7 cellular contexts compared by ENCODE assay signal in the genomic region with DNA sequence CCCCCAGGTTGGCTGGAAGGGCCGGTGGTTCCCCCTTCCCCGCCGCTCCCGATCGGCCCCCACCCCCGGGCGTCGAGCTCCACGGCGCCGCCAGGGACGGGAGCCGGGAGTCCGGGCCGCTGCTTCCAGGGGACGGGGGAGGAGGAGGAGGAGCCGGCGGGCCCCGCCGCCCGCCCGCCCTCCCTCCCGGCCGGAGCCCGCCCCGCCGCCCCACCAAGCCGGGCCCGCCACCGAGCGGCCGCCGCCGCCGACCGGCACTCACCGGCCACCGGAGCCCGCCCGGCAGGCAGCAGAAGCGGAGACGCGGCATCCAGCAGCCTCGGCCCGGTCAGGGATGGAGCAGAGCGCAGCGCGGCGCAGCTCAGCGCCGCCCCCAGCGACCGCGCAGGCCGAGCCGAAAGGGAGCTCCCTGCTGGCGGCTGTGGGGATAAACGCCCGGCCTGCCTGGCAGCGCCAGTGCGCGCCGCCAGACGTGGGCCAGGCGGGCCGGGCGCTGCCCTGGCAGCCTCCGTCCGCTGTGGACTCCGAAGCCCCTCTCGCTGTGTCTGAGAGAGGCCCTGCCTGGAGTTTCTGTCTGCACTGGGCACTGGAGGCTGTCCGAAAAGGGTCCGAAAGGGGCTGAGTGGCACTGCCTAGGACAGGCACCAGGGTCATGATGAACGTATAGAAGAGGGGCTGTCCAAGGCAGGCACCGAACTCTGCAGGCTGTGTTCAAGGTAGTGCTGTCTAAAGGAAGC. TPM values are rescaled to one million over a fixed set of nuclear protein-coding genes. Genes with fewer than 3 reads are reported as not detected.
A peak's percentile ranks its signal among the peaks of the same experiment; 100 is the strongest.
DNase-seq lines count a peak whose midpoint lies in the region; ATAC-seq, FAIRE-seq and TF ChIP-seq lines count a peak whose summit lies in the region.

MYO18A (minus strand) TSS at position 348 of the 737 bp plus-strand sequence. CDS start 13,458 bp downstream, outside the sequence.

- 1 to 3% (median 2%) methylated on average over 42 to 75 of the region's 75 CpGs for WGBS in spleen, 5 donors

- peaks cover 23 to 58% (median 44%) of the 10 kb centered on the region in 6 donors for H3K4me1 ChIP-seq in spleen

- peaks cover 13% of the 10 kb centered on the region for H3K9me3 Mint-ChIP-seq in WTC11
- no peaks in the 10 kb centered on the region for H3K9me3 Mint-ChIP-seq in immature natural killer cell

- ATAC-seq in GM18505 (IDR thresholded peaks at IDR 0.05; ENCODE audit: unreplicated experiment) (peak; percentile 77), HG02938 (IDR thresholded peaks at IDR 0.05; ENCODE audit: unreplicated experiment) (peak; percentile 63), WTC11 (peak; percentile 63)

- peak; percentile 74 for TF ChIP-seq CTCF in WTC11 (IDR thresholded peaks at IDR 0.05)
- TF ChIP-seq CTCF in bronchial epithelial cell (IDR thresholded peaks at IDR 0.05; ENCODE audit: insufficient read depth, low read length, severe bottlenecking), result peak; percentile 94
- TF ChIP-seq CTCF in spleen (IDR thresholded peaks at IDR 0.05 in 8 of 11, conservative IDR thresholded peaks at IDR 0.05 in 3 of 11), result peak; percentile 77 to 96 (median 92)

- POLR2A ChIA-PET in WTC11 (lab: Charles Lee), result interaction anchor here (0.6 to 4.0 kb wide), 6 partner anchors 14 to 1625 kb away, joined by 3 to 29 read pairs (median 4); no protein-coding TSS in a partner anchor

- H3K4me3 Mint-ChIP-seq in WTC11 (peak within 1 kb of the TSS; percentile 81), immature natural killer cell (peak within 1 kb of the TSS; percentile 67 to 79 (median 71))

- no peak for FAIRE-seq in bronchial epithelial cell (lab: Jason Lieb, UNC)

- intact Hi-C loops in spleen (cut with DNase I; ENCODE audit: low total_unique reads), result no loop called here

- no peaks in the 10 kb centered on the region for H3K36me3 Mint-ChIP-seq in WTC11
- H3K36me3 Mint-ChIP-seq in immature natural killer cell, result peaks cover 0 to 3% (median 0%) of the 10 kb centered on the region in 3 donors

- peak; percentile 49 for DNase-seq in NCI-H2107 treated with DMSO at 0.1 percent for 48 hours (lab: John Stamatoyannopoulos, UW; ENCODE audit: unreplicated experiment)
- peak; percentile 85 for DNase-seq in WTC11 (ENCODE audit: low spot score)
- DNase-seq in bronchial epithelial cell (ENCODE audit: low read depth), result peak; percentile 58
- DNase-seq in immature natural killer cell, result peak; percentile 71 to 78 (median 77)
- peak; percentile 96 for DNase-seq in spleen

- peaks cover 18% of the 10 kb centered on the region for H3K27me3 Mint-ChIP-seq in WTC11 (ENCODE audit: low read depth)
- H3K27me3 Mint-ChIP-seq in immature natural killer cell (ENCODE audit: low read depth in 3 of 3), result peaks cover 0 to 10% (median 3%) of the 10 kb centered on the region in 3 donors

- H3K27me3 ChIP-seq in bronchial epithelial cell (ENCODE audit: control insufficient read depth, insufficient read depth, low read length) (no peaks in the 10 kb centered on the region), spleen (replicated peaks in 1 of 7) (peaks cover 0 to 24% (median 0%) of the 10 kb centered on the region in 7 donors)

- no peaks in the 10 kb centered on the region for H3K9me3 ChIP-seq in spleen

- peak within 1 kb of the TSS; percentile 93 for H3K27ac Mint-ChIP-seq in WTC11
- peak within 1 kb of the TSS in 3 of 6 donors; percentile 7 to 69 (median 28) for H3K27ac Mint-ChIP-seq in immature natural killer cell

- CTCF ChIA-PET in WTC11 (lab: Charles Lee), result interaction anchor here (0.6 to 10.2 kb wide), 56 partner anchors 8 to 759 kb away, joined by 3 to 464 read pairs (median 5); partner anchors contain the start of genes ABHD15, NUFIP2, PIPOX and SEZ6

- H3K36me3 ChIP-seq in bronchial epithelial cell (ENCODE audit: control insufficient read depth, insufficient read depth, low read length) (no peaks in the 10 kb centered on the region), spleen (no peaks in the 10 kb centered on the region)

- H3K4me1 Mint-ChIP-seq in WTC11, result peaks cover 32% of the 10 kb centered on the region
- peaks cover 13 to 16% of the 10 kb centered on the region in 2 donors for H3K4me1 Mint-ChIP-seq in immature natural killer cell

- TF ChIP-seq POLR2A in GM18505 (IDR thresholded peaks at IDR 0.05; ENCODE audit: borderline replicate concordance, extremely low read depth, insufficient read depth, insufficient read length) (peak; percentile 35), spleen (IDR thresholded peaks at IDR 0.05) (no peak)

- peak within 1 kb of the TSS; percentile 56 for H3K4me3 ChIP-seq in bronchial epithelial cell (ENCODE audit: low read depth, low read length)
- H3K4me3 ChIP-seq in spleen, result peak within 1 kb of the TSS; percentile 30 to 77 (median 44)

- H3K27ac ChIP-seq in spleen, result peak within 1 kb of the TSS; percentile 70 to 88 (median 78)

TF ChIP-seq in WTC11, 78 proteins besides CTCF, POLR2A, EP300 and RAD21:
- TF ChIP-seq JUN (CRISPR knock-in tag; IDR thresholded peaks at IDR 0.05) (no peak), ZNF416 (CRISPR knock-in tag; IDR thresholded peaks at IDR 0.05) (no peak), HMGXB4 (CRISPR knock-in tag; IDR thresholded peaks at IDR 0.05) (peak; percentile 97), CREM (CRISPR knock-in tag; IDR thresholded peaks at IDR 0.05) (0 out of 2 replicates have a peak, but pooled peaks have one; percentile 27), ETV6 (CRISPR knock-in tag; IDR thresholded peaks at IDR 0.05) (peak; percentile 32; the same call in 1 of the 2 replicates), FOXK1 (CRISPR knock-in tag; IDR thresholded peaks at IDR 0.05) (peak; percentile 20; the same call in 1 of the 2 replicates), ZNF317 (CRISPR knock-in tag; IDR thresholded peaks at IDR 0.05; ENCODE audit: borderline replicate concordance, low read depth) (no peak)
- TF ChIP-seq, protein P1, sequence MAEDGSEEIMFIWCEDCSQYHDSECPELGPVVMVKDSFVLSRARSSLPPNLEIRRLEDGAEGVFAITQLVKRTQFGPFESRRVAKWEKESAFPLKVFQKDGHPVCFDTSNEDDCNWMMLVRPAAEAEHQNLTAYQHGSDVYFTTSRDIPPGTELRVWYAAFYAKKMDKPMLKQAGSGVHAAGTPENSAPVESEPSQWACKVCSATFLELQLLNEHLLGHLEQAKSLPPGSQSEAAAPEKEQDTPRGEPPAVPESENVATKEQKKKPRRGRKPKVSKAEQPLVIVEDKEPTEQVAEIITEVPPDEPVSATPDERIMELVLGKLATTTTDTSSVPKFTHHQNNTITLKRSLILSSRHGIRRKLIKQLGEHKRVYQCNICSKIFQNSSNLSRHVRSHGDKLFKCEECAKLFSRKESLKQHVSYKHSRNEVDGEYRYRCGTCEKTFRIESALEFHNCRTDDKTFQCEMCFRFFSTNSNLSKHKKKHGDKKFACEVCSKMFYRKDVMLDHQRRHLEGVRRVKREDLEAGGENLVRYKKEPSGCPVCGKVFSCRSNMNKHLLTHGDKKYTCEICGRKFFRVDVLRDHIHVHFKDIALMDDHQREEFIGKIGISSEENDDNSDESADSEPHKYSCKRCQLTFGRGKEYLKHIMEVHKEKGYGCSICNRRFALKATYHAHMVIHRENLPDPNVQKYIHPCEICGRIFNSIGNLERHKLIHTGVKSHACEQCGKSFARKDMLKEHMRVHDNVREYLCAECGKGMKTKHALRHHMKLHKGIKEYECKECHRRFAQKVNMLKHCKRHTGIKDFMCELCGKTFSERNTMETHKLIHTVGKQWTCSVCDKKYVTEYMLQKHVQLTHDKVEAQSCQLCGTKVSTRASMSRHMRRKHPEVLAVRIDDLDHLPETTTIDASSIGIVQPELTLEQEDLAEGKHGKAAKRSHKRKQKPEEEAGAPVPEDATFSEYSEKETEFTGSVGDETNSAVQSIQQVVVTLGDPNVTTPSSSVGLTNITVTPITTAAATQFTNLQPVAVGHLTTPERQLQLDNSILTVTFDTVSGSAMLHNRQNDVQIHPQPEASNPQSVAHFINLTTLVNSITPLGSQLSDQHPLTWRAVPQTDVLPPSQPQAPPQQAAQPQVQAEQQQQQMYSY (CRISPR knock-in tag; IDR thresholded peaks at IDR 0.05), result peak; percentile 66; the same call in 1 of the 2 replicates
- TF ChIP-seq, protein P2, sequence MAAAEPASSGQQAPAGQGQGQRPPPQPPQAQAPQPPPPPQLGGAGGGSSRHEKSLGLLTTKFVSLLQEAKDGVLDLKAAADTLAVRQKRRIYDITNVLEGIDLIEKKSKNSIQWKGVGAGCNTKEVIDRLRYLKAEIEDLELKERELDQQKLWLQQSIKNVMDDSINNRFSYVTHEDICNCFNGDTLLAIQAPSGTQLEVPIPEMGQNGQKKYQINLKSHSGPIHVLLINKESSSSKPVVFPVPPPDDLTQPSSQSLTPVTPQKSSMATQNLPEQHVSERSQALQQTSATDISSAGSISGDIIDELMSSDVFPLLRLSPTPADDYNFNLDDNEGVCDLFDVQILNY (CRISPR knock-in tag; IDR thresholded peaks at IDR 0.05), result 0 out of 2 replicates have a peak, but pooled peaks have one; percentile 55

RNA-seq across cellular contexts. Expression of gene MYO18A, which starts in this region (rescaled TPM):
- 38.5 to 54.9 TPM (median 42.5 TPM) in 3 replicates for total RNA-seq in WTC11 (2021)
- total RNA-seq in bronchial epithelial cell, result 23.4 and 57.6 TPM in 2 replicates
- polyA plus RNA-seq in immature natural killer cell, result 10 to 100 TPM in 1 of 3 donors, 1 to 10 TPM in 2; 1.5 to 32.5 (median 5.2) TPM
- 100 to 1,000 TPM in 2 of 7 donors, 10 to 100 TPM in 5; 57.6 to 114 (median 85.5) TPM for total RNA-seq in spleen
- polyA plus RNA-seq in spleen, result 10 to 100 TPM; 24.2 to 55.0 (median 44.5) TPM

Comparison
In these comparisons a context has a peak if more than half of its experiments do, and no peak if none do; other contexts are left out.
1. Peak in every context shown above with its lines: DNase-seq, ATAC-seq, H3K4me3 ChIP-seq and H3K27ac ChIP-seq.